In the genomic region with DNA sequence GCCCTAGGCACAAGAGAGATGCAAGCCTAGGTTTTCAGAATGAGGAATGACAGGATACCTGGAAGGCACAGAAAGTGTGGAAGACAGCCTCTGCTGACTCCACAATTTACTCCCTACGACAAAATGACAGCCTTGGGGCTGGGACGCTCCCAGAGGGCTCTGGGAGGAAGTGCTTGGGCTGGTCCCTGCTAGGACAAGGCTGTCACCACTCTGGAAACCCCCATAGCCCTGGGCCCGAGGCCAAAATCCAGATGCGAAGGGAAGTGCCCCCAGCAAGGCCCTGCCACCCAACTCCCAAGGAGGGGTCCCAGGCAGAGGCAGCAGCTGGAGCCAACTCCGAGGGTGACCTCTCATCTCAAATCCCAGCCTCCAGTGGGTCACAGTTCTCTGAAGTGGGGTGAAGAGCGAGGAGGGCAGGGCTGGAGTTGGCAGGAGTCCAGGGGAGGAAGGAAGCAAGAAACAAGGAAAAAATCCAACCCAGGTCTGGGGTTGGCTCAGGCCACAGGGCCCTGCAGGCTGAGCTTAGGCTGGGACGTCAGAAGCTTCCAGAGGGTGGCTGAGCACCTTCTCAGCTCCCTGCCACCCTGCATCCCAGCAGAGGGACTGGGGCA, we compare ENCODE assay signal across 13 cellular contexts. TPM values are rescaled to one million over a fixed set of nuclear protein-coding genes. Genes with fewer than 3 reads are reported as not detected.
DNase-seq lines count a peak whose midpoint lies in the region; ATAC-seq, FAIRE-seq and TF ChIP-seq lines count a peak whose summit lies in the region.
"Had no signal": no experiment of that assay in that cellular context is flagged by ENCODE, and none has a peak within 500 bp of the region (broad histone marks: within the 10 kb centered on the region; RNA-seq: fewer than 3 reads in every experiment).

No MANE protein-coding gene starts in this region.

- H3K4me3 ChIP-seq in HCT116 (replicated peaks in 1 of 2; ENCODE audit: low read depth in 1 of 2, low read length in 2 of 2) (no peak overlapping the region), GM12878 (no peak overlapping the region), liver (ENCODE audit: low read depth in 1 of 3, low read length in 3 of 3) (no peak overlapping the region), stomach smooth muscle (ENCODE audit: low read length in 2 of 2) (no peak overlapping the region)

- no peak overlapping the region for H3K4me3 Mint-ChIP-seq in activated T-cell treated with anti-CD3 and anti-CD28 coated beads, Interleukin-2, amount 50 U/mL, for 4 hours
- H3K4me3 Mint-ChIP-seq: activated CD4-positive, alpha-beta T cell treated with anti-CD3 and anti-CD28 coated beads for 36 hours had no signal

- RAD21 ChIA-PET in HCT116 (lab: Charles Lee; ENCODE audit: low non-redundant PET in 1 of 2, low total read pairs in 2 of 2, uncharacterized antibody in 2 of 2, unreplicated experiment in 2 of 2) (no interaction called here), GM12878 (lab: Charles Lee; ENCODE audit: unreplicated experiment) (no interaction called here)

- H2AFZ ChIP-seq in HCT116 (ENCODE audit: low read depth, low read length, poor library complexity, severe bottlenecking), result no peak overlapping the region
- H2AFZ ChIP-seq in GM12878 (ENCODE audit: control insufficient read depth, low read depth, low read length), result no peak overlapping the region

- H3K4me2 ChIP-seq in HCT116 (ENCODE audit: low read length), result no peak overlapping the region
- no peak overlapping the region for H3K4me2 ChIP-seq in GM12878 (ENCODE audit: control insufficient read depth, insufficient read depth)

- CTCF ChIA-PET in HCT116 (lab: Charles Lee), result no interaction called here
- CTCF ChIA-PET in GM12878 (lab: Yijun Ruan, JAX), result interaction anchor here (0.8 to 1.2 kb wide), 2 partner anchors 22 to 33 kb away, joined by 3 read pairs; no protein-coding TSS in a partner anchor

- DNase-seq in HCT116 (ENCODE audit: low read depth, low spot score) (no peak), GM12878 (ENCODE audit: low read depth, low spot score) (no peak)
- DNase-seq in activated T-cell treated with anti-CD3 and anti-CD28 coated beads, Interleukin-2, amount 50 U/mL, for 4 hours, result no peak
- DNase-seq: activated CD4-positive, alpha-beta T cell treated with anti-CD3 and anti-CD28 coated beads for 36 hours; activated naive CD4-positive, alpha-beta T cell treated with anti-CD3 and anti-CD28 coated beads, Interleukin-2, amount 50 U/mL, for 16 hours; effector memory CD4-positive, alpha-beta T cell; NCI-H1436; RPMI8226 had no signal

- H3K36me3 ChIP-seq in HCT116 (ENCODE audit: control insufficient read depth in 1 of 2, insufficient read depth in 2 of 2, low read length in 2 of 2) (no peaks in the 10 kb centered on the region; a peak in 1 of 4 replicates), GM12878 (ENCODE audit: control insufficient read depth in 2 of 2, insufficient read depth in 2 of 2, low read length in 1 of 2) (peaks cover 0 to 5% of the 10 kb centered on the region in 2 experiments; a peak in 2 of 4 replicates), liver (ENCODE audit: control insufficient read depth in 4 of 4, insufficient read depth in 3 of 4, low read depth in 1 of 4, low read length in 3 of 4) (no peaks in the 10 kb centered on the region), stomach smooth muscle (ENCODE audit: control insufficient read depth in 2 of 2, insufficient read depth in 2 of 2, low read length in 2 of 2) (no peaks in the 10 kb centered on the region)

- no peaks in the 10 kb centered on the region for H3K27me3 ChIP-seq in HCT116 (ENCODE audit: insufficient read depth, low read length)
- H3K27me3 ChIP-seq in GM12878 (replicated peaks in 1 of 2; ENCODE audit: control insufficient read depth in 2 of 2, insufficient read depth in 2 of 2, low read length in 1 of 2), result no peaks in the 10 kb centered on the region
- H3K27me3 ChIP-seq in liver (ENCODE audit: control insufficient read depth in 4 of 4, insufficient read depth in 4 of 4, low read length in 3 of 4), result no peaks in the 10 kb centered on the region
- no peaks in the 10 kb centered on the region for H3K27me3 ChIP-seq in stomach smooth muscle (ENCODE audit: control insufficient read depth in 1 of 2, insufficient read depth in 2 of 2, low read length in 2 of 2)

- TF ChIP-seq CTCF in HCT116 (IDR thresholded peaks at IDR 0.05 in 2 of 3, conservative IDR thresholded peaks at IDR 0.05 in 1 of 3; ENCODE audit: borderline replicate concordance in 1 of 3, insufficient read depth in 1 of 3, low read depth in 2 of 3, low read length in 2 of 3), result no peak
- no peak for TF ChIP-seq CTCF in GM12878 (IDR thresholded peaks at IDR 0.05 in 2 of 3, conservative IDR thresholded peaks at IDR 0.05 in 1 of 3; ENCODE audit: control insufficient read depth in 2 of 3, extremely low read depth in 1 of 3, insufficient read depth in 1 of 3, low read depth in 3 of 3, low read length in 3 of 3)
- TF ChIP-seq CTCF in liver (IDR thresholded peaks at IDR 0.05; ENCODE audit: low read depth, low read length, missing input control), result no peak

- H3K27ac ChIP-seq in HCT116 (ENCODE audit: low read depth, low read length) (no peak overlapping the region), GM12878 (ENCODE audit: control insufficient read depth, insufficient read depth) (no peak overlapping the region), liver (ENCODE audit: low read depth in 1 of 2, low read length in 2 of 2) (peak overlapping the region; percentile 31 to 37), stomach smooth muscle (ENCODE audit: low read length) (peak overlapping the region; percentile 18)

- H3K9me3 Mint-ChIP-seq in activated T-cell treated with anti-CD3 and anti-CD28 coated beads, Interleukin-2, amount 50 U/mL, for 4 hours, result no peaks in the 10 kb centered on the region

- no peak for TF ChIP-seq EP300 in GM12878 (IDR thresholded peaks at IDR 0.05; ENCODE audit: borderline replicate concordance in 1 of 2, control insufficient read depth in 1 of 2, low read depth in 2 of 2, low read length in 2 of 2)

- POLR2A ChIA-PET in HCT116 (lab: Charles Lee), result no interaction called here
- POLR2A ChIA-PET in GM12878 (lab: Charles Lee), result interaction anchor here (0.5 to 1.0 kb wide), 2 partner anchors 18 to 24 kb away, joined by 3 read pairs; no protein-coding TSS in a partner anchor

- BruUV-seq in HCT116 (replicated peaks; lab: Mats Ljungman, UMichigan), result no TSS peak
- BruUV-seq in GM12878 (replicated peaks; lab: Mats Ljungman, UMichigan), result no TSS peak

- H3K9me2 ChIP-seq in HCT116 (ENCODE audit: insufficient read depth), result no peaks in the 10 kb centered on the region

- SMC1A ChIA-PET in GM12878 (lab: Charles Lee; ENCODE audit: uncharacterized antibody, unreplicated experiment), result interaction anchor here (11.6 kb wide), 1 partner anchor 31 kb away, joined by 180 read pairs; no protein-coding TSS in a partner anchor

- no peaks in the 10 kb centered on the region for H3K79me2 ChIP-seq in HCT116 (ENCODE audit: insufficient read depth, low read length)
- H3K79me2 ChIP-seq in GM12878 (ENCODE audit: control insufficient read depth, insufficient read depth, low read length), result no peaks in the 10 kb centered on the region

- WGBS in GM12878 (ENCODE audit: insufficient coverage, insufficient replicate concordance, low lambda C conversion rate, missing lambda C conversion rate), result 35% methylated on average over 6 of the region's 7 CpGs
- 49% methylated on average over 7 of the region's 7 CpGs for WGBS in liver

- H3K4me1 ChIP-seq in HCT116 (ENCODE audit: control insufficient read depth in 1 of 2, insufficient read depth in 2 of 2, low read length in 2 of 2), result peaks cover 2 to 42% of the 10 kb centered on the region in 2 experiments
- 0 out of 2 replicates have a peak, but pooled peaks cover 3% of the 10 kb centered on the region for H3K4me1 ChIP-seq in GM12878 (ENCODE audit: control insufficient read depth, insufficient read depth, low read length)
- H3K4me1 ChIP-seq in liver (ENCODE audit: control insufficient read depth in 4 of 4, insufficient read depth in 4 of 4, low read length in 3 of 4), result peaks cover 5 to 38% (median 30%) of the 10 kb centered on the region in 4 donors
- peaks cover 49% of the 10 kb centered on the region for H3K4me1 ChIP-seq in stomach smooth muscle (ENCODE audit: control insufficient read depth, insufficient read depth, low read length)

- ATAC-seq in HCT116 (0 out of 2 replicates have a peak, but pooled peaks have one; percentile 24), GM12878 (peak; percentile 65), GM18517 (IDR thresholded peaks at IDR 0.05; ENCODE audit: unreplicated experiment) (no peak), HG02623 (IDR thresholded peaks at IDR 0.05; ENCODE audit: unreplicated experiment) (no peak)
- ATAC-seq in activated T-cell treated with anti-CD3 and anti-CD28 coated beads, Interleukin-2, amount 50 U/mL, for 4 hours, result no peak
- ATAC-seq: activated CD4-positive, alpha-beta T cell treated with anti-CD3 and anti-CD28 coated beads for 36 hours had no signal

- no peaks in the 10 kb centered on the region for H3K36me3 Mint-ChIP-seq in activated T-cell treated with anti-CD3 and anti-CD28 coated beads, Interleukin-2, amount 50 U/mL, for 4 hours (ENCODE audit: insufficient read depth)

- in situ Hi-C loops in GM12878 (cut with MboI), result no loop called here

- H3K9me3 ChIP-seq in HCT116 (ENCODE audit: control insufficient read depth in 1 of 2, insufficient read depth in 1 of 2, low read depth in 1 of 2, low read length in 2 of 2) (no peaks in the 10 kb centered on the region), GM12878 (replicated peaks; ENCODE audit: control insufficient read depth, insufficient read depth, low read length) (no peaks in the 10 kb centered on the region), liver (ENCODE audit: control insufficient read depth in 4 of 4, low read length in 3 of 4) (no peaks in the 10 kb centered on the region), stomach smooth muscle (ENCODE audit: control insufficient read depth in 2 of 2, low read length in 2 of 2) (no peaks in the 10 kb centered on the region)

- no peaks in the 10 kb centered on the region for H4K20me1 ChIP-seq in HCT116 (ENCODE audit: insufficient read depth)
- H4K20me1 ChIP-seq in GM12878 (ENCODE audit: control insufficient read depth, insufficient read depth), result no peaks in the 10 kb centered on the region

- no peaks in the 10 kb centered on the region for H3K27me3 Mint-ChIP-seq in activated T-cell treated with anti-CD3 and anti-CD28 coated beads, Interleukin-2, amount 50 U/mL, for 4 hours (ENCODE audit: low read depth)

- FAIRE-seq in GM12878 (lab: Jason Lieb, UNC), result no peak
- FAIRE-seq: islet of Langerhans had no signal

- TF ChIP-seq POLR2A in HCT116 (IDR thresholded peaks at IDR 0.05; ENCODE audit: borderline replicate concordance, extremely low read depth, insufficient read depth, insufficient read length) (no peak), GM12878 (IDR thresholded peaks at IDR 0.05; ENCODE audit: low read depth, low read length) (0 out of 2 replicates have a peak, but pooled peaks have one; percentile 6)

- no peaks in the 10 kb centered on the region for H3K4me1 Mint-ChIP-seq in activated T-cell treated with anti-CD3 and anti-CD28 coated beads, Interleukin-2, amount 50 U/mL, for 4 hours (ENCODE audit: low read depth)
- H3K4me1 Mint-ChIP-seq: activated CD4-positive, alpha-beta T cell treated with anti-CD3 and anti-CD28 coated beads for 36 hours had no signal

- H3K9ac ChIP-seq in HCT116 (ENCODE audit: low read length) (no peak overlapping the region), GM12878 (ENCODE audit: control insufficient read depth, insufficient read depth, low read length) (no peak overlapping the region), liver (ENCODE audit: low read depth in 1 of 2, low read length in 2 of 2) (no peak overlapping the region), stomach smooth muscle (ENCODE audit: low read length in 2 of 2) (no peak overlapping the region)

- TF ChIP-seq RAD21 in HCT116 (IDR thresholded peaks at IDR 0.05; ENCODE audit: low read depth) (no peak), GM12878 (IDR thresholded peaks at IDR 0.05; ENCODE audit: insufficient read depth, low read depth, low read length) (no peak), liver (IDR thresholded peaks at IDR 0.05) (no peak)

- intact Hi-C loops in HCT116 (cut with micrococcal nuclease) (no loop called here), GM12878 (cut with micrococcal nuclease; ENCODE audit: unreplicated experiment) (no loop called here)

RNA-seq across cellular contexts. Expression of a gene that starts 6.3 kb away (rescaled TPM):
- total RNA-seq in HCT116 (2021; ENCODE audit: unreplicated experiment) (15.4 TPM), GM12878 (2014; rRNA removed) (0.44 TPM in 1 of 2 replicates, not detected in the other), GM12878 (2014; rRNA removed; fragmentation: Illumina TruSeq; extraction: Trizol) (0.23 TPM in 1 of 2 replicates, not detected in the other), GM12878 (2021) (0.66 and 1.2 TPM in 2 replicates), liver (1 to 10 TPM; 1.9 to 3.4 TPM)
- polyA plus RNA-seq in HCT116 (2012), result 17.2 and 20.4 TPM in 2 replicates
- total RNA-seq in GM12878 (2013; cell fraction: nucleolus; rRNA removed), result 3.5 and 4.6 TPM in 2 replicates
- polyA plus RNA-seq in GM12878 (2011; ENCODE audit: low read depth), result 0.13 TPM
- polyA plus RNA-seq in GM12878 (2011; rRNA removed) (0.03 TPM in 1 of 2 replicates, not detected in the other), GM12878 (2014; fragmentation: Illumina TruSeq; extraction: Trizol) (0.06 TPM in 1 of 2 replicates, not detected in the other), GM12878 (2014; fragmentation: Nextera tagmentation; extraction: Ambion mirVana) (under 1 TPM in 1 of 2 experiments, not detected in 1; 0.07 TPM), GM12878 (2014; rRNA removed) (0.12 and 0.41 TPM in 2 replicates), GM12878 (2016; fragmentation: Nextera tagmentation; extraction: Ambion mirVana) (under 1 TPM; 0.09 to 0.13 TPM), liver (1 to 10 TPM; 1.8 to 2.0 TPM)
- 0.08 TPM in 1 of 2 replicates, not detected in the other for polyA plus RNA-seq in GM12878 (2011; cell fraction: cytosol; rRNA removed)
- 0.41 and 0.58 TPM in 2 replicates for polyA plus RNA-seq in GM12878 (2011; cell fraction: nucleus; rRNA removed)
- polyA plus RNA-seq in GM12878 (2012), result 0.88 and 1.3 TPM in 2 replicates
- polyA minus RNA-seq in GM12878 (2011; rRNA and poly(A)+ RNA removed), result 0.46 TPM in 1 of 2 replicates, not detected in the other
- 0.53 TPM in 1 of 2 replicates, not detected in the other for polyA minus RNA-seq in GM12878 (2011; cell fraction: cytosol; rRNA and poly(A)+ RNA removed)
- polyA minus RNA-seq in GM12878 (2011; cell fraction: nucleus; rRNA and poly(A)+ RNA removed), result 0.12 TPM in 1 of 2 replicates, not detected in the other
- total RNA-seq in activated T-cell treated with anti-CD3 and anti-CD28 coated beads, Interleukin-2, amount 50 U/mL, for 4 hours, result 1 to 10 TPM; 1.3 to 1.9 (median 1.6) TPM

RNA-seq across cellular contexts. Expression of a gene that starts 25.3 kb away (rescaled TPM):
- 72.0 TPM for total RNA-seq in HCT116 (2021; ENCODE audit: unreplicated experiment)
- 57.3 and 62.2 TPM in 2 replicates for polyA plus RNA-seq in HCT116 (2012)
- total RNA-seq in GM12878 (2013; cell fraction: nucleolus; rRNA removed), result 54.0 and 61.9 TPM in 2 replicates
- 34.0 and 36.2 TPM in 2 replicates for total RNA-seq in GM12878 (2014; rRNA removed)
- 27.5 and 27.9 TPM in 2 replicates for total RNA-seq in GM12878 (2014; rRNA removed; fragmentation: Illumina TruSeq; extraction: Trizol)
- 49.2 and 57.3 TPM in 2 replicates for total RNA-seq in GM12878 (2021)
- 20.0 TPM for polyA plus RNA-seq in GM12878 (2011; ENCODE audit: low read depth)
- 24.3 and 29.4 TPM in 2 replicates for polyA plus RNA-seq in GM12878 (2011; rRNA removed)
- polyA plus RNA-seq in GM12878 (2011; cell fraction: cytosol; rRNA removed), result 40.3 and 53.9 TPM in 2 replicates
- polyA plus RNA-seq in GM12878 (2011; cell fraction: nucleus; rRNA removed), result 79.8 and 81.5 TPM in 2 replicates
- polyA plus RNA-seq in GM12878 (2012), result 37.2 and 38.7 TPM in 2 replicates
- polyA plus RNA-seq in GM12878 (2014; fragmentation: Illumina TruSeq; extraction: Trizol), result 44.0 and 54.1 TPM in 2 replicates
- polyA plus RNA-seq in GM12878 (2014; fragmentation: Nextera tagmentation; extraction: Ambion mirVana), result 10 to 100 TPM; 14.7 to 15.0 TPM
- 32.0 and 33.1 TPM in 2 replicates for polyA plus RNA-seq in GM12878 (2014; rRNA removed)
- 10 to 100 TPM; 56.8 to 60.0 TPM for polyA plus RNA-seq in GM12878 (2016; fragmentation: Nextera tagmentation; extraction: Ambion mirVana)
- 28.1 and 45.1 TPM in 2 replicates for polyA minus RNA-seq in GM12878 (2011; rRNA and poly(A)+ RNA removed)
- 15.8 and 23.3 TPM in 2 replicates for polyA minus RNA-seq in GM12878 (2011; cell fraction: cytosol; rRNA and poly(A)+ RNA removed)
- polyA minus RNA-seq in GM12878 (2011; cell fraction: nucleus; rRNA and poly(A)+ RNA removed), result 19.9 and 34.4 TPM in 2 replicates
- total RNA-seq in liver, result 10 to 100 TPM; 12.8 to 14.8 TPM
- polyA plus RNA-seq in liver, result 10 to 100 TPM in 1 of 2 donors, 1 to 10 TPM in 1; 9.2 to 10.0 TPM
- 10 to 100 TPM; 56.7 to 59.1 (median 58.0) TPM for total RNA-seq in activated T-cell treated with anti-CD3 and anti-CD28 coated beads, Interleukin-2, amount 50 U/mL, for 4 hours

RNA-seq across cellular contexts. Expression of a gene that starts 46.2 kb away (rescaled TPM):
- total RNA-seq in HCT116 (2021; ENCODE audit: unreplicated experiment) (2.4 TPM), GM12878 (2014; rRNA removed) (1.3 and 1.4 TPM in 2 replicates), GM12878 (2014; rRNA removed; fragmentation: Illumina TruSeq; extraction: Trizol) (0.18 and 0.49 TPM in 2 replicates), GM12878 (2021) (1.2 and 1.3 TPM in 2 replicates), liver (under 1 TPM; 0.17 to 0.33 TPM)
- 1.5 and 1.6 TPM in 2 replicates for polyA plus RNA-seq in HCT116 (2012)
- total RNA-seq in GM12878 (2013; cell fraction: nucleolus; rRNA removed), result 0.79 and 1.3 TPM in 2 replicates
- 0.33 TPM for polyA plus RNA-seq in GM12878 (2011; ENCODE audit: low read depth)
- polyA plus RNA-seq in GM12878 (2011; rRNA removed) (0.20 and 0.41 TPM in 2 replicates), GM12878 (2014; fragmentation: Illumina TruSeq; extraction: Trizol) (0.25 and 0.52 TPM in 2 replicates), GM12878 (2014; fragmentation: Nextera tagmentation; extraction: Ambion mirVana) (under 1 TPM; 0.13 TPM), GM12878 (2014; rRNA removed) (0.66 and 1.00 TPM in 2 replicates), GM12878 (2016; fragmentation: Nextera tagmentation; extraction: Ambion mirVana) (under 1 TPM; 0.64 to 0.95 TPM), liver (under 1 TPM in 1 of 2 donors, not detected in 1; 0.08 TPM)
- polyA plus RNA-seq in GM12878 (2011; cell fraction: cytosol; rRNA removed), result 0.37 and 0.59 TPM in 2 replicates
- polyA plus RNA-seq in GM12878 (2011; cell fraction: nucleus; rRNA removed), result 0.96 and 1.4 TPM in 2 replicates
- 0.50 and 0.94 TPM in 2 replicates for polyA plus RNA-seq in GM12878 (2012)
- polyA minus RNA-seq in GM12878 (2011; rRNA and poly(A)+ RNA removed), result 0.44 and 0.82 TPM in 2 replicates
- not detected in 2 replicates for polyA minus RNA-seq in GM12878 (2011; cell fraction: cytosol; rRNA and poly(A)+ RNA removed)
- polyA minus RNA-seq in GM12878 (2011; cell fraction: nucleus; rRNA and poly(A)+ RNA removed), result 0.24 and 0.67 TPM in 2 replicates
- total RNA-seq in activated T-cell treated with anti-CD3 and anti-CD28 coated beads, Interleukin-2, amount 50 U/mL, for 4 hours, result under 1 TPM; 0.46 to 0.66 (median 0.50) TPM

RNA-seq across cellular contexts. Expression of a gene that starts 46.6 kb away (rescaled TPM):
- total RNA-seq in HCT116 (2021; ENCODE audit: unreplicated experiment) (20.0 TPM), GM12878 (2014; rRNA removed) (53.8 and 56.5 TPM in 2 replicates), GM12878 (2014; rRNA removed; fragmentation: Illumina TruSeq; extraction: Trizol) (53.4 and 55.5 TPM in 2 replicates), GM12878 (2021) (46.2 and 49.5 TPM in 2 replicates), liver (1 to 10 TPM; 4.9 to 6.1 TPM)
- polyA plus RNA-seq in HCT116 (2012), result 14.1 and 17.3 TPM in 2 replicates
- 81.0 and 93.1 TPM in 2 replicates for total RNA-seq in GM12878 (2013; cell fraction: nucleolus; rRNA removed)
- polyA plus RNA-seq in GM12878 (2011; ENCODE audit: low read depth), result 11.7 TPM
- polyA plus RNA-seq in GM12878 (2011; rRNA removed) (75.3 and 93.0 TPM in 2 replicates), GM12878 (2014; fragmentation: Illumina TruSeq; extraction: Trizol) (121 and 146 TPM in 2 replicates), GM12878 (2014; fragmentation: Nextera tagmentation; extraction: Ambion mirVana) (1 to 10 TPM; 4.2 to 8.7 TPM), GM12878 (2014; rRNA removed) (55.8 and 56.3 TPM in 2 replicates), GM12878 (2016; fragmentation: Nextera tagmentation; extraction: Ambion mirVana) (100 to 1,000 TPM; 112 to 115 TPM), liver (1 to 10 TPM; 1.5 TPM)
- 76.4 and 81.2 TPM in 2 replicates for polyA plus RNA-seq in GM12878 (2011; cell fraction: cytosol; rRNA removed)
- 87.8 and 107 TPM in 2 replicates for polyA plus RNA-seq in GM12878 (2011; cell fraction: nucleus; rRNA removed)
- polyA plus RNA-seq in GM12878 (2012), result 22.4 and 27.2 TPM in 2 replicates
- 89.5 and 104 TPM in 2 replicates for polyA minus RNA-seq in GM12878 (2011; rRNA and poly(A)+ RNA removed)
- 20.0 and 23.6 TPM in 2 replicates for polyA minus RNA-seq in GM12878 (2011; cell fraction: cytosol; rRNA and poly(A)+ RNA removed)
- polyA minus RNA-seq in GM12878 (2011; cell fraction: nucleus; rRNA and poly(A)+ RNA removed), result 37.4 and 51.2 TPM in 2 replicates
- 10 to 100 TPM; 49.2 to 64.7 (median 57.6) TPM for total RNA-seq in activated T-cell treated with anti-CD3 and anti-CD28 coated beads, Interleukin-2, amount 50 U/mL, for 4 hours

Comparison
In these comparisons a context has a peak if more than half of its experiments do, and no peak if none do; other contexts are left out.
1. ATAC-seq: peak in HCT116 (single experiment) and GM12878 (single experiment); none in GM18517 (single experiment), activated T-cell treated with anti-CD3 and anti-CD28 coated beads, Interleukin-2, amount 50 U/mL, for 4 hours (0 of 2) and HG02623 (single experiment).
2. H3K27ac ChIP-seq: peak in liver (2 of 2) and stomach smooth muscle (single experiment); none in HCT116 (single experiment) and GM12878 (single experiment).